In the genomic region with DNA sequence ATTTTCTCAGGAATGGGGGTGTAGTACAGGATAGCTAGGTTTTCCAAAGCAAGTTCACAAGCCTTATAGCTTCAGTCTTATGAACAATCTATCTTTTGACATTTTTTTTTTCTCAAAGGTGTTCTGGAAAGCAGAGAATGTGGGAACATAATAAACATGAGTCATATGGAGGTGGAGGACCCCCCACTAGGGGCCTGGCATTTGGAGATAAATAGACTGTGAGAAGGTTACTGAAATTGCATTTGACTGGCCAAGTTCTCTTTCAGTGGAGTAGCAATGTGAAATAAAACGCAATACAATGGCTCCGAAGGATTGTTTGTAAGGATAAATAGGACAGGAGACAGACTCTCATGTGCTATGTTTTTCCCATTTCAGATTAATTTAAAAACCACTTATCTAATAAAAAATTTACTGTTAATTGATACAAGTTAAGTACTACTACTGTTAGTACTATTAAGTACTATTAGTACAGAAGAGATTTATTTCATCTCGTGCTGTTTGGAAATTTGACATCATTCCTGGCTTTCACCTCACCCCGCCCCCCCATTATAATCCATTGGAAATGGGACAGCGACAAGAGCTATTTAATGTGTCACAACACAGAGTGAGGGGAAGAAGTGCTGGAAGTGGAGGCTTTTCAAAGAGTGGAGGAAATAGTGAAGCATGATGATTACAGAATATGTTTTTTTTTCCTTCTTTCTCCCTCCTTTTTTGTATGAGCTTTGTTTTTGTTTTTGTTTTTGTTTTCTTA, we compare ENCODE assay signal across 1 cellular context.
TF ChIP-seq lines count a peak whose summit lies in the region.

No MANE protein-coding gene starts in this region.

TF ChIP-seq in HepG2, 621 proteins besides CTCF, POLR2A, EP300 and RAD21:
- TF ChIP-seq ZNF646 (CRISPR knock-in tag; IDR thresholded peaks at IDR 0.05) (no peak), ZNF101 (CRISPR knock-in tag; IDR thresholded peaks at IDR 0.05; ENCODE audit: borderline replicate concordance, low read depth) (no peak), TERF1 (CRISPR knock-in tag; IDR thresholded peaks at IDR 0.05) (no peak), ZNF878 (CRISPR knock-in tag; IDR thresholded peaks at IDR 0.05) (no peak)
- TF ChIP-seq, protein P1, sequence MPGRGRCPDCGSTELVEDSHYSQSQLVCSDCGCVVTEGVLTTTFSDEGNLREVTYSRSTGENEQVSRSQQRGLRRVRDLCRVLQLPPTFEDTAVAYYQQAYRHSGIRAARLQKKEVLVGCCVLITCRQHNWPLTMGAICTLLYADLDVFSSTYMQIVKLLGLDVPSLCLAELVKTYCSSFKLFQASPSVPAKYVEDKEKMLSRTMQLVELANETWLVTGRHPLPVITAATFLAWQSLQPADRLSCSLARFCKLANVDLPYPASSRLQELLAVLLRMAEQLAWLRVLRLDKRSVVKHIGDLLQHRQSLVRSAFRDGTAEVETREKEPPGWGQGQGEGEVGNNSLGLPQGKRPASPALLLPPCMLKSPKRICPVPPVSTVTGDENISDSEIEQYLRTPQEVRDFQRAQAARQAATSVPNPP (CRISPR knock-in tag; IDR thresholded peaks at IDR 0.05), result no peak
